8 cellular contexts compared by ENCODE assay signal in the genomic region with DNA sequence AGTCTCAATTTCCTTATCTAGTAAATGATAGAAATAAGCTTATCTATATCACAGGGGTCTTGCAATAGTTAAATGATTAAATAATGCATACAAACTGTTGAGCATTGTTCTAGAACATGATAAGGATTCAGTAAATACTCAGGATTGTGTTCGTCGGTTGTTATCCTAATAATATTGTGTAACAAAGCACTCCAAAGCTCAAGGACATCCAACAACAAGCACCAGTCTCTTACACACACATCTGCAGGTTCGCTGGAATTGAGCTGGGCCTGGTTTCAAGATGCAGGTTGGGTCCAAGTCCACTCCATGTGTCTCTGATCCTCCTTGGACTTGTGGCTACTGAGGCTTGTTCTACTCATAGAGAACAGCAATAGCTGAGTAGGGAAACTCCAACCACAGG.
"Had no signal": no experiment of that assay in that cellular context is flagged by ENCODE, and none has a peak within 500 bp of the region (broad histone marks: within the 10 kb centered on the region; RNA-seq: fewer than 3 reads in every experiment).

No MANE protein-coding gene starts in this region.

- ATAC-seq: GM12878 had no signal

- FAIRE-seq: G401.6, GM12878, GM12891, GM12892, GM18507, GM19239 had no signal

- H3K4me3 ChIP-seq: GM12878 had no signal

- DNase-seq: GDM1, GF-D8 had no signal
